ENCODE assay signal across 1 cellular context in genomic region chr15:77592768-77593167, GRCh38.
TF ChIP-seq lines count a peak whose summit lies in the region.

No MANE protein-coding gene starts in this region.

TF ChIP-seq in GM23338, 12 proteins besides CTCF, POLR2A, EP300 and RAD21 (continued from another document):
- TF ChIP-seq, protein P1, sequence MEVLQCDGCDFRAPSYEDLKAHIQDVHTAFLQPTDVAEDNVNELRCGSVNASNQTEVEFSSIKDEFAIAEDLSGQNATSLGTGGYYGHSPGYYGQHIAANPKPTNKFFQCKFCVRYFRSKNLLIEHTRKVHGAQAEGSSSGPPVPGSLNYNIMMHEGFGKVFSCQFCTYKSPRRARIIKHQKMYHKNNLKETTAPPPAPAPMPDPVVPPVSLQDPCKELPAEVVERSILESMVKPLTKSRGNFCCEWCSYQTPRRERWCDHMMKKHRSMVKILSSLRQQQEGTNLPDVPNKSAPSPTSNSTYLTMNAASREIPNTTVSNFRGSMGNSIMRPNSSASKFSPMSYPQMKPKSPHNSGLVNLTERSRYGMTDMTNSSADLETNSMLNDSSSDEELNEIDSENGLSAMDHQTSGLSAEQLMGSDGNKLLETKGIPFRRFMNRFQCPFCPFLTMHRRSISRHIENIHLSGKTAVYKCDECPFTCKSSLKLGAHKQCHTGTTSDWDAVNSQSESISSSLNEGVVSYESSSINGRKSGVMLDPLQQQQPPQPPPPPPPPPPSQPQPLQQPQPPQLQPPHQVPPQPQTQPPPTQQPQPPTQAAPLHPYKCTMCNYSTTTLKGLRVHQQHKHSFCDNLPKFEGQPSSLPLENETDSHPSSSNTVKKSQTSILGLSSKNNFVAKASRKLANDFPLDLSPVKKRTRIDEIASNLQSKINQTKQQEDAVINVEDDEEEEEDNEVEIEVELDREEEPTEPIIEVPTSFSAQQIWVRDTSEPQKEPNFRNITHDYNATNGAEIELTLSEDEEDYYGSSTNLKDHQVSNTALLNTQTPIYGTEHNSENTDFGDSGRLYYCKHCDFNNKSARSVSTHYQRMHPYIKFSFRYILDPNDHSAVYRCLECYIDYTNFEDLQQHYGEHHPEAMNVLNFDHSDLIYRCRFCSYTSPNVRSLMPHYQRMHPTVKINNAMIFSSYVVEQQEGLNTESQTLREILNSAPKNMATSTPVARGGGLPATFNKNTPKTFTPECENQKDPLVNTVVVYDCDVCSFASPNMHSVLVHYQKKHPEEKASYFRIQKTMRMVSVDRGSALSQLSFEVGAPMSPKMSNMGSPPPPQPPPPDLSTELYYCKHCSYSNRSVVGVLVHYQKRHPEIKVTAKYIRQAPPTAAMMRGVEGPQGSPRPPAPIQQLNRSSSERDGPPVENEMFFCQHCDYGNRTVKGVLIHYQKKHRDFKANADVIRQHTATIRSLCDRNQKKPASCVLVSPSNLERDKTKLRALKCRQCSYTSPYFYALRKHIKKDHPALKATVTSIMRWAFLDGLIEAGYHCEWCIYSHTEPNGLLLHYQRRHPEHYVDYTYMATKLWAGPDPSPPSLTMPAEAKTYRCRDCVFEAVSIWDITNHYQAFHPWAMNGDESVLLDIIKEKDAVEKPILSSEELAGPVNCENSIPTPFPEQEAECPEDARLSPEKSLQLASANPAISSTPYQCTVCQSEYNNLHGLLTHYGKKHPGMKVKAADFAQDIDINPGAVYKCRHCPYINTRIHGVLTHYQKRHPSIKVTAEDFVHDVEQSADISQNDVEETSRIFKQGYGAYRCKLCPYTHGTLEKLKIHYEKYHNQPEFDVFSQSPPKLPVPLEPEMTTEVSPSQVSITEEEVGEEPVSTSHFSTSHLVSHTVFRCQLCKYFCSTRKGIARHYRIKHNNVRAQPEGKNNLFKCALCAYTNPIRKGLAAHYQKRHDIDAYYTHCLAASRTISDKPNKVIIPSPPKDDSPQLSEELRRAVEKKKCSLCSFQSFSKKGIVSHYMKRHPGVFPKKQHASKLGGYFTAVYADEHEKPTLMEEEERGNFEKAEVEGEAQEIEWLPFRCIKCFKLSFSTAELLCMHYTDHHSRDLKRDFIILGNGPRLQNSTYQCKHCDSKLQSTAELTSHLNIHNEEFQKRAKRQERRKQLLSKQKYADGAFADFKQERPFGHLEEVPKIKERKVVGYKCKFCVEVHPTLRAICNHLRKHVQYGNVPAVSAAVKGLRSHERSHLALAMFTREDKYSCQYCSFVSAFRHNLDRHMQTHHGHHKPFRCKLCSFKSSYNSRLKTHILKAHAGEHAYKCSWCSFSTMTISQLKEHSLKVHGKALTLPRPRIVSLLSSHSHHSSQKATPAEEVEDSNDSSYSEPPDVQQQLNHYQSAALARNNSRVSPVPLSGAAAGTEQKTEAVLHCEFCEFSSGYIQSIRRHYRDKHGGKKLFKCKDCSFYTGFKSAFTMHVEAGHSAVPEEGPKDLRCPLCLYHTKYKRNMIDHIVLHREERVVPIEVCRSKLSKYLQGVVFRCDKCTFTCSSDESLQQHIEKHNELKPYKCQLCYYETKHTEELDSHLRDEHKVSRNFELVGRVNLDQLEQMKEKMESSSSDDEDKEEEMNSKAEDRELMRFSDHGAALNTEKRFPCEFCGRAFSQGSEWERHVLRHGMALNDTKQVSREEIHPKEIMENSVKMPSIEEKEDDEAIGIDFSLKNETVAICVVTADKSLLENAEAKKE (CRISPR knock-in tag; IDR thresholded peaks at IDR 0.05) = no peak
